In genomic region chr21:43585924-43586411, GRCh38 we compare ENCODE assay signal across 8 cellular contexts.
DNase-seq lines count a peak whose midpoint lies in the region; ATAC-seq and TF ChIP-seq lines count a peak whose summit lies in the region.

No MANE protein-coding gene starts in this region.

- peak overlapping the region; percentile 87 for H3K27ac Mint-ChIP-seq in HFFc6
- no peak overlapping the region for H3K27ac Mint-ChIP-seq in natural killer cell treated with Interleukin-12 subunit alpha and Interleukin-12 subunit beta and Interleukin-15 and Interleukin-18, amount 100 ng/mL, for 72 hours

- H3K4me1 ChIP-seq in adrenal gland (replicated peaks in 1 of 2): peaks cover 18% of the 10 kb centered on the region in 2 donors
- peaks cover 11 to 27% (median 18%) of the 10 kb centered on the region in 4 donors for H3K4me1 ChIP-seq in stomach

- no peaks in the 10 kb centered on the region for H3K9me3 Mint-ChIP-seq in HFFc6
- H3K9me3 Mint-ChIP-seq in natural killer cell treated with Interleukin-12 subunit alpha and Interleukin-12 subunit beta and Interleukin-15 and Interleukin-18, amount 100 ng/mL, for 72 hours: no peaks in the 10 kb centered on the region

- H3K27me3 Mint-ChIP-seq in HFFc6 (ENCODE audit: insufficient read depth): 0 out of 2 replicates have a peak, but pooled peaks cover 1% of the 10 kb centered on the region
- peaks cover 7 to 9% of the 10 kb centered on the region in 2 donors for H3K27me3 Mint-ChIP-seq in natural killer cell treated with Interleukin-12 subunit alpha and Interleukin-12 subunit beta and Interleukin-15 and Interleukin-18, amount 100 ng/mL, for 72 hours

- no peaks in the 10 kb centered on the region for H3K9me3 ChIP-seq in adrenal gland (replicated peaks in 1 of 3)
- H3K9me3 ChIP-seq in stomach: no peaks in the 10 kb centered on the region

- TF ChIP-seq EP300 in stomach (IDR thresholded peaks at IDR 0.05): peak; percentile 45

- H3K4me3 ChIP-seq in adrenal gland (no peak overlapping the region), stomach (no peak overlapping the region)

- no peak for ATAC-seq in HG02798 (IDR thresholded peaks at IDR 0.05; ENCODE audit: poor library complexity, unreplicated experiment)
- ATAC-seq in natural killer cell treated with Interleukin-12 subunit alpha and Interleukin-12 subunit beta and Interleukin-15 and Interleukin-18, amount 100 ng/mL, for 72 hours: no peak

- TF ChIP-seq POLR2A in adrenal gland (IDR thresholded peaks at IDR 0.05): peak in 1 of 2 donors; percentile 39
- no peak for TF ChIP-seq POLR2A in stomach (IDR thresholded peaks at IDR 0.05)

- peak overlapping the region in 4 of 5 donors; percentile 55 to 81 (median 64) for H3K27ac ChIP-seq in adrenal gland
- H3K27ac ChIP-seq in stomach: peak overlapping the region; percentile 50 to 75 (median 71)

- H3K4me3 Mint-ChIP-seq in HFFc6: peak overlapping the region; percentile 59
- no peak overlapping the region for H3K4me3 Mint-ChIP-seq in natural killer cell treated with Interleukin-12 subunit alpha and Interleukin-12 subunit beta and Interleukin-15 and Interleukin-18, amount 100 ng/mL, for 72 hours

- 12 to 15% (median 14%) methylated on average over 9 of the region's 9 CpGs for WGBS in adrenal gland, 4 donors
- WGBS in stomach, 5 donors: 12 to 23% (median 13%) methylated on average over 9 of the region's 9 CpGs

- intact Hi-C loops in adrenal gland (cut with DNase I) (no loop called here), stomach (cut with DNase I; ENCODE audit: low total_unique reads) (no loop called here)

- H3K4me1 Mint-ChIP-seq in HFFc6 (ENCODE audit: low read depth): peaks cover 49% of the 10 kb centered on the region
- peaks cover 0 to 3% of the 10 kb centered on the region in 2 donors for H3K4me1 Mint-ChIP-seq in natural killer cell treated with Interleukin-12 subunit alpha and Interleukin-12 subunit beta and Interleukin-15 and Interleukin-18, amount 100 ng/mL, for 72 hours (ENCODE audit: low read depth in 2 of 2)

- DNase-seq in HFFc6 (peak; percentile 97), adrenal gland (peak; percentile 56 to 93 (median 89)), iPS DF 4.7 (ENCODE audit: extremely low read depth, low spot score) (peak; percentile 28), stomach (peak; percentile 79), cerebellar cortex (ENCODE audit: low spot score) (no peak)
- DNase-seq in activated effector memory CD4-positive, alpha-beta T cell treated with Interleukin-2 at 50 U/mL for 16 hours: no peak
- DNase-seq in natural killer cell treated with Interleukin-12 subunit alpha and Interleukin-12 subunit beta and Interleukin-15 and Interleukin-18, amount 100 ng/mL, for 72 hours (ENCODE audit: low spot score): no peak

- no peak for TF ChIP-seq CTCF in HFFc6 (IDR thresholded peaks at IDR 0.05)
- no peak for TF ChIP-seq CTCF in adrenal gland (IDR thresholded peaks at IDR 0.05)
- TF ChIP-seq CTCF in stomach (IDR thresholded peaks at IDR 0.05): no peak

- H3K36me3 Mint-ChIP-seq in HFFc6 (ENCODE audit: low read depth): no peaks in the 10 kb centered on the region
- no peaks in the 10 kb centered on the region for H3K36me3 Mint-ChIP-seq in natural killer cell treated with Interleukin-12 subunit alpha and Interleukin-12 subunit beta and Interleukin-15 and Interleukin-18, amount 100 ng/mL, for 72 hours

- H3K27me3 ChIP-seq in adrenal gland: no peaks in the 10 kb centered on the region
- no peaks in the 10 kb centered on the region for H3K27me3 ChIP-seq in stomach

- H3K36me3 ChIP-seq in adrenal gland (replicated peaks in 1 of 2) (no peaks in the 10 kb centered on the region), stomach (no peaks in the 10 kb centered on the region)

Comparison
In these comparisons a context has a peak if more than half of its experiments do, and no peak if none do; other contexts are left out.
1. DNase-seq: peak in HFFc6 (single experiment), adrenal gland (7 of 7), iPS DF 4.7 (single experiment) and stomach (single experiment); none in activated effector memory CD4-positive, alpha-beta T cell treated with Interleukin-2 at 50 U/mL for 16 hours (single experiment), cerebellar cortex (single experiment) and natural killer cell treated with Interleukin-12 subunit alpha and Interleukin-12 subunit beta and Interleukin-15 and Interleukin-18, amount 100 ng/mL, for 72 hours (single experiment).